Comparison of ENCODE assay signal across 22 cellular contexts in genomic region chr6:128307671-128308070, GRCh38.
DNase-seq lines count a peak whose midpoint lies in the region; ATAC-seq, FAIRE-seq and TF ChIP-seq lines count a peak whose summit lies in the region.
"Had no signal": no experiment of that assay in that cellular context is flagged by ENCODE, and none has a peak within 500 bp of the region (broad histone marks: within the 10 kb centered on the region; RNA-seq: fewer than 3 reads in every experiment).

No MANE protein-coding gene starts in this region.

- no peak for FAIRE-seq in A549 (lab: Jason Lieb, UNC)
- no peak for FAIRE-seq in astrocyte (lab: Jason Lieb, UNC)
- no peak for FAIRE-seq in D721Med (lab: Jason Lieb, UNC)

- no peaks in the 10 kb centered on the region for H3K27me3 ChIP-seq in astrocyte (ENCODE audit: insufficient read depth, low read length)
- H3K27me3 ChIP-seq: BE2C had no signal

- H3K4me1 Mint-ChIP-seq in astrocyte (ENCODE audit: low read depth, unreplicated experiment): peaks cover 20% of the 10 kb centered on the region
- H3K4me1 Mint-ChIP-seq: CD4-positive, CD25-positive, alpha-beta regulatory T cell had no signal

- no peaks in the 10 kb centered on the region for H3K36me3 ChIP-seq in astrocyte (ENCODE audit: insufficient read depth, low read length)
- H3K36me3 ChIP-seq: BE2C had no signal

- H3K4me3 Mint-ChIP-seq in astrocyte (ENCODE audit: unreplicated experiment): no peak overlapping the region
- H3K4me3 Mint-ChIP-seq: CD4-positive, CD25-positive, alpha-beta regulatory T cell had no signal

- DNase-seq in A549 (ENCODE audit: low read depth in 1 of 2, low spot score in 1 of 2) (no peak), ELR (ENCODE audit: low read depth) (peak; percentile 32), astrocyte (ENCODE audit: low read depth) (peak; percentile 12), fibroblast of mammary gland (ENCODE audit: low read depth) (peak; percentile 20), NCI-H2227 treated with DMSO at 0.1 percent for 48 hours (lab: John Stamatoyannopoulos, UW) (no peak), D721Med (ENCODE audit: insufficient read length, low spot score) (no peak)
- no peak for DNase-seq in effector CD4-positive, alpha-beta T cell
- DNase-seq: BE2C; CD4-positive, CD25-positive, alpha-beta regulatory T cell; GF-D8; GOT3; HCEC 1CT; NCI-H1105; NCI-H146; NCI-H2029 treated with DMSO at 0.1 percent for 48 hours; NCI-H2171 treated with DMSO at 0.1 percent for 48 hours; NCI-H446 treated with DMSO at 0.1 percent for 48 hours; NCI-H526 treated with DMSO at 0.1 percent for 48 hours; RPMI8226; SHP77 had no signal

- ATAC-seq in A549: no peak
- no peak for ATAC-seq in activated CD4-positive, CD25-positive, alpha-beta regulatory T cell treated with anti-CD3 and anti-CD28 coated beads, Interleukin-2, amount 50 U/mL, for 24 hours

- H3K4me2 ChIP-seq in A549 (no peak overlapping the region), astrocyte (ENCODE audit: low read length) (no peak overlapping the region)
- H3K4me2 ChIP-seq: KMS-11 had no signal

- no peak for TF ChIP-seq EP300 in A549 (IDR thresholded peaks at IDR 0.05)

- H3K9ac ChIP-seq in astrocyte (ENCODE audit: low read length): no peak overlapping the region
- H3K9ac ChIP-seq: KMS-11 had no signal

- no peaks in the 10 kb centered on the region for H3K27me3 Mint-ChIP-seq in astrocyte (ENCODE audit: low read depth, unreplicated experiment)
- H3K27me3 Mint-ChIP-seq: CD4-positive, CD25-positive, alpha-beta regulatory T cell had no signal

- H4K20me1 ChIP-seq in astrocyte (ENCODE audit: insufficient read depth, low read length): peaks cover 30% of the 10 kb centered on the region

- H3K9me3 ChIP-seq in A549 (no peaks in the 10 kb centered on the region), astrocyte (ENCODE audit: insufficient read depth, low read depth, low read length) (no peaks in the 10 kb centered on the region)
- H3K9me3 ChIP-seq: BE2C had no signal

- CTCF ChIA-PET in A549 (lab: Yijun Ruan, JAX): no interaction called here

- no peak overlapping the region for H2AFZ ChIP-seq in astrocyte (ENCODE audit: low read depth, low read length)

- no peak overlapping the region for H3K4me3 ChIP-seq in A549
- H3K4me3 ChIP-seq in astrocyte (ENCODE audit: insufficient read depth, low read depth, low read length): no peak overlapping the region
- no peak overlapping the region for H3K4me3 ChIP-seq in fibroblast of mammary gland (ENCODE audit: control insufficient read depth, low read depth, low read length)

- H3K27ac Mint-ChIP-seq in astrocyte (ENCODE audit: unreplicated experiment): no peak overlapping the region
- H3K27ac Mint-ChIP-seq: CD4-positive, CD25-positive, alpha-beta regulatory T cell had no signal

- no peaks in the 10 kb centered on the region for H3K4me1 ChIP-seq in A549
- H3K4me1 ChIP-seq in astrocyte (ENCODE audit: insufficient read depth, low read length): peaks cover 3% of the 10 kb centered on the region
- H3K4me1 ChIP-seq: BE2C had no signal

- POLR2A ChIA-PET in A549 (lab: Yijun Ruan, JAX): no interaction called here

- peaks cover 45% of the 10 kb centered on the region for H3K79me2 ChIP-seq in astrocyte (ENCODE audit: insufficient read depth, low read length)

- no peak for TF ChIP-seq RAD21 in A549 (conservative IDR thresholded peaks at IDR 0.05 in 1 of 2, IDR thresholded peaks at IDR 0.05 in 1 of 2)

- no peaks in the 10 kb centered on the region for H3K9me3 Mint-ChIP-seq in astrocyte (ENCODE audit: unreplicated experiment)

- H3K27ac ChIP-seq in A549 (no peak overlapping the region), astrocyte (ENCODE audit: low read depth, low read length) (no peak overlapping the region)
- H3K27ac ChIP-seq: KMS-11 had no signal

- no peak for TF ChIP-seq CTCF in A549 (IDR thresholded peaks at IDR 0.05)
- TF ChIP-seq CTCF in astrocyte (IDR thresholded peaks at IDR 0.05; ENCODE audit: insufficient read depth, low read depth, low read length): no peak
- TF ChIP-seq CTCF in fibroblast of mammary gland (conservative IDR thresholded peaks at IDR 0.05; ENCODE audit: control insufficient read depth, insufficient read depth, low read depth, low read length): no peak
- no peak for TF ChIP-seq CTCF in D721Med (IDR thresholded peaks at IDR 0.05; ENCODE audit: insufficient read depth, missing control alignments)

- TF ChIP-seq POLR2A in A549 (IDR thresholded peaks at IDR 0.05; ENCODE audit: low read length): no peak

- H3K36me3 Mint-ChIP-seq in astrocyte (ENCODE audit: low read depth, unreplicated experiment): peaks cover 7% of the 10 kb centered on the region
- H3K36me3 Mint-ChIP-seq: CD4-positive, CD25-positive, alpha-beta regulatory T cell had no signal

TF ChIP-seq in A549, 52 proteins besides CTCF, POLR2A, EP300 and RAD21:
- no peak for TF ChIP-seq FOSL2 (IDR thresholded peaks at IDR 0.05)
- no peak for TF ChIP-seq FOSL2 (CRISPR knock-in tag; IDR thresholded peaks at IDR 0.05)
- no peak for TF ChIP-seq EHMT2 (IDR thresholded peaks at IDR 0.05; ENCODE audit: low read depth)
- TF ChIP-seq ZSCAN20 (CRISPR knock-in tag; IDR thresholded peaks at IDR 0.05): no peak
- TF ChIP-seq HES2 (IDR thresholded peaks at IDR 0.05): no peak
- TF ChIP-seq MAFK (IDR thresholded peaks at IDR 0.05; ENCODE audit: partially characterized antibody): peak; percentile 16
- no peak for TF ChIP-seq USF2 (IDR thresholded peaks at IDR 0.05)

Comparison
In these comparisons a context has a peak if more than half of its experiments do, and no peak if none do; other contexts are left out.
1. DNase-seq: peak in ELR (single experiment), astrocyte (single experiment) and fibroblast of mammary gland (single experiment); none in A549 (0 of 2), NCI-H2227 treated with DMSO at 0.1 percent for 48 hours (single experiment), D721Med (single experiment) and effector CD4-positive, alpha-beta T cell (single experiment).